21 cellular contexts compared by ENCODE assay signal in genomic region chr6:130182466-130182865, GRCh38. TPM values are rescaled to one million over a fixed set of nuclear protein-coding genes. Genes with fewer than 3 reads are reported as not detected.
"Had no signal": no experiment of that assay in that cellular context is flagged by ENCODE, and none has a peak within 500 bp of the region (broad histone marks: within the 10 kb centered on the region; RNA-seq: fewer than 3 reads in every experiment).

No MANE protein-coding gene starts in this region.

- ATAC-seq: heart right ventricle; left colon; sciatic nerve; stimulated activated naive B cell treated with anti-CD40 and anti-IgM and Interleukin-4, amounts not matched to agents 10 μg/mL and 1 μg/mL and 100 μg/mL, for 72 hours had no signal

- H3K4me1 ChIP-seq: transverse colon had no signal

- H3K27ac ChIP-seq: transverse colon had no signal

- H3K9me3 Mint-ChIP-seq: activated naive CD4-positive, alpha-beta T cell treated with anti-CD3 and anti-CD28 coated beads, Interleukin-2, amount 50 U/mL, for 72 hours; memory B cell had no signal

- DNase-seq: activated CD4-positive, alpha-beta T cell treated with anti-CD3 and anti-CD28 coated beads, Interleukin-2, amount 10 ng/mL, durations not matched to agents 7 days and 5 days; activated T-cell treated with anti-CD3 and anti-CD28 coated beads, Interleukin-2, amount 50 U/mL, for 1 hour; amygdala; heart right ventricle; left colon; occipital lobe; posterior cingulate gyrus; stimulated activated CD4-positive, alpha-beta T cell treated with anti-CD3 and anti-CD28 coated beads, Interleukin-15, amount 100 ng/mL, for 24 hours; stimulated activated naive B cell treated with anti-CD40 and anti-IgM and Interleukin-4, amounts not matched to agents 10 μg/mL and 1 μg/mL and 100 μg/mL, for 72 hours; transverse colon had no signal

- H3K4me3 ChIP-seq: heart right ventricle, smooth muscle cell, transverse colon had no signal

- FAIRE-seq: bronchial epithelial cell, endometrium, keratinocyte, urothelium cell line had no signal

- H3K27me3 ChIP-seq: heart right ventricle, transverse colon had no signal

- H3K27ac Mint-ChIP-seq: memory B cell; stimulated activated naive B cell treated with anti-CD40 and anti-IgM and Interleukin-4, amounts not matched to agents 10 μg/mL and 1 μg/mL and 100 μg/mL, for 72 hours had no signal

- H3K4me2 ChIP-seq: smooth muscle cell had no signal

- H3K36me3 ChIP-seq: heart right ventricle, transverse colon had no signal

- H3K4me3 Mint-ChIP-seq: activated CD4-positive, alpha-beta T cell treated with anti-CD3 and anti-CD28 coated beads, Interleukin-2, amount 10 ng/mL, durations not matched to agents 7 days and 5 days; memory B cell; neural crest cell; stimulated activated naive B cell treated with anti-CD40 and anti-IgM and Interleukin-4, amounts not matched to agents 10 μg/mL and 1 μg/mL and 100 μg/mL, for 72 hours had no signal

- H3K9me3 ChIP-seq: heart right ventricle, transverse colon had no signal

- H3K4me1 Mint-ChIP-seq: neural crest cell had no signal

- H3K27me3 Mint-ChIP-seq: activated CD4-positive, alpha-beta T cell treated with anti-CD3 and anti-CD28 coated beads, Interleukin-2, amount 10 ng/mL, durations not matched to agents 7 days and 5 days; memory B cell; stimulated activated naive B cell treated with anti-CD40 and anti-IgM and Interleukin-4, amounts not matched to agents 10 μg/mL and 1 μg/mL and 100 μg/mL, for 72 hours had no signal

- H3K36me3 Mint-ChIP-seq: memory B cell; stimulated activated naive B cell treated with anti-CD40 and anti-IgM and Interleukin-4, amounts not matched to agents 10 μg/mL and 1 μg/mL and 100 μg/mL, for 72 hours had no signal

RNA-seq across cellular contexts. Expression of gene SAMD3, which starts 40.3 kb away (rescaled TPM):
- total RNA-seq: bronchial epithelial cell, epithelial cell of proximal tubule, lower leg skin had no signal
